ENCODE assay signal across 15 cellular contexts in genomic region chr17:50258647-50259483, GRCh38. TPM values are rescaled to one million over a fixed set of nuclear protein-coding genes. Genes with fewer than 3 reads are reported as not detected.
DNase-seq lines count a peak whose midpoint lies in the region; ATAC-seq and TF ChIP-seq lines count a peak whose summit lies in the region.
"Had no signal": no experiment of that assay in that cellular context is flagged by ENCODE, and none has a peak within 500 bp of the region (broad histone marks: within the 10 kb centered on the region; RNA-seq: fewer than 3 reads in every experiment).

No MANE protein-coding gene starts in this region.

- no peaks in the 10 kb centered on the region for H3K79me2 ChIP-seq in SK-N-SH (ENCODE audit: insufficient read depth)

- H3K4me2 ChIP-seq in SK-N-SH, result peak overlapping the region; percentile 62; the same call in 1 of the 2 replicates

- H3K4me1 ChIP-seq in SK-N-SH (ENCODE audit: control insufficient read depth in 1 of 2, insufficient read depth in 2 of 2, low read depth in 1 of 2, low read length in 1 of 2) (peaks cover 9 to 23% of the 10 kb centered on the region in 2 experiments; a peak in 3 of 4 replicates), skeletal muscle tissue (ENCODE audit: control insufficient read depth in 3 of 3, insufficient read depth in 3 of 3, low read length in 3 of 3) (peaks cover 8 to 11% (median 10%) of the 10 kb centered on the region in 3 donors)

- H3F3A ChIP-seq in SK-N-SH (replicated peaks; ENCODE audit: insufficient read depth), result peaks cover 8% of the 10 kb centered on the region

- 0 out of 2 replicates have a peak, but pooled peaks have one; percentile 10 for TF ChIP-seq CTCF in SK-N-SH (IDR thresholded peaks at IDR 0.05)

- DNase-seq in GM04504 (ENCODE audit: low read depth) (peak; percentile 64), SK-N-SH (peak; percentile 85), germinal center (ENCODE audit: low spot score) (peak; percentile 2), cortex of kidney (lab: John Stamatoyannopoulos, UW) (no peak)
- DNase-seq in activated CD8-positive, alpha-beta memory T cell treated with anti-CD3 and anti-CD28 coated beads, Interleukin-2, amount 50 U/mL, for 48 hours, result no peak
- DNase-seq: activated T-cell treated with anti-CD3 and anti-CD28 coated beads, Interleukin-2, amount 50 U/mL, for 48 hours; CD4-positive, CD25-positive, alpha-beta regulatory T cell; erythroblast; NCI-H1092 treated with DMSO at 0.1 percent for 48 hours; NCI-H526 treated with DMSO at 0.1 percent for 48 hours had no signal

- no peak overlapping the region for H3K4me3 ChIP-seq in SK-N-SH (ENCODE audit: low read depth in 2 of 2, low read length in 1 of 2)
- no peak overlapping the region for H3K4me3 ChIP-seq in skeletal muscle tissue (ENCODE audit: low read length in 3 of 3)
- H3K4me3 ChIP-seq: cardiac muscle cell had no signal

- no peak for ATAC-seq in GM19328 (IDR thresholded peaks at IDR 0.05; ENCODE audit: unreplicated experiment)
- no peak for ATAC-seq in GM21367 (IDR thresholded peaks at IDR 0.05; ENCODE audit: unreplicated experiment)

- no peaks in the 10 kb centered on the region for H4K20me1 ChIP-seq in SK-N-SH (ENCODE audit: insufficient read depth)

- no peaks in the 10 kb centered on the region for H3K27me3 ChIP-seq in SK-N-SH (ENCODE audit: insufficient read depth)
- peaks cover 4 to 12% (median 12%) of the 10 kb centered on the region in 3 donors for H3K27me3 ChIP-seq in skeletal muscle tissue (ENCODE audit: control insufficient read depth in 3 of 3, insufficient read depth in 3 of 3, low read length in 3 of 3)
- H3K27me3 ChIP-seq: cardiac muscle cell had no signal

- peak in 1 of 2 experiments; percentile 70; a peak in 1 of 4 replicates for TF ChIP-seq EP300 in SK-N-SH (IDR thresholded peaks at IDR 0.05; ENCODE audit: borderline replicate concordance in 1 of 2, low read depth in 1 of 2, low read length in 1 of 2)

- WGBS in SK-N-SH (ENCODE audit: low lambda C conversion rate), result 28% methylated on average over 14 of the region's 14 CpGs

- no peak for TF ChIP-seq RAD21 in SK-N-SH (IDR thresholded peaks at IDR 0.05; ENCODE audit: low read length)

- H3K36me3 ChIP-seq in SK-N-SH (replicated peaks in 1 of 2; ENCODE audit: control insufficient read depth in 1 of 2, insufficient read depth in 2 of 2, low read length in 1 of 2) (no peaks in the 10 kb centered on the region), skeletal muscle tissue (ENCODE audit: control insufficient read depth in 3 of 3, insufficient read depth in 3 of 3, low read length in 3 of 3) (no peaks in the 10 kb centered on the region)
- H3K36me3 ChIP-seq: cardiac muscle cell had no signal

- POLR2A ChIA-PET in SK-N-SH (lab: Yijun Ruan, JAX), result interaction anchor here (0.6 to 0.9 kb wide), 3 partner anchors 9 to 49 kb away, joined by 3 read pairs; no protein-coding TSS in a partner anchor

- no peaks in the 10 kb centered on the region for H3K9me2 ChIP-seq in SK-N-SH

- CTCF ChIA-PET in SK-N-SH (lab: Yijun Ruan, JAX), result interaction anchor here (0.6 to 6.2 kb wide), 10 partner anchors 10 to 97 kb away, joined by 3 to 47 read pairs (median 4); partner anchors contain the start of genes COL1A1 and TMEM92

- H3K27ac ChIP-seq in SK-N-SH (ENCODE audit: low read depth in 2 of 2, low read length in 1 of 2) (peak overlapping the region; percentile 3 to 44; a peak in 3 of 4 replicates), skeletal muscle tissue (ENCODE audit: low read depth, low read length) (peak overlapping the region; percentile 62)
- H3K27ac ChIP-seq: cardiac muscle cell had no signal

- H2AFZ ChIP-seq in SK-N-SH (ENCODE audit: low read depth), result peak overlapping the region; percentile 33; the same call in 1 of the 2 replicates

- H3K9ac ChIP-seq in SK-N-SH (no peak overlapping the region), skeletal muscle tissue (ENCODE audit: low read depth in 1 of 3, low read length in 3 of 3) (no peak overlapping the region)

- H3K9me3 ChIP-seq in SK-N-SH (no peaks in the 10 kb centered on the region), skeletal muscle tissue (ENCODE audit: control insufficient read depth in 3 of 3, low read length in 3 of 3) (no peaks in the 10 kb centered on the region)

TF ChIP-seq in SK-N-SH, 30 proteins besides CTCF, POLR2A, EP300 and RAD21:
- TF ChIP-seq TCF12 (IDR thresholded peaks at IDR 0.05), result peak; percentile 98
- no peak for TF ChIP-seq MXI1 (IDR thresholded peaks at IDR 0.05; ENCODE audit: low read depth, low read length)
- no peak for TF ChIP-seq USF2 (IDR thresholded peaks at IDR 0.05; ENCODE audit: borderline replicate concordance, low read depth, low read length)
- no peak for TF ChIP-seq RFX5 (IDR thresholded peaks at IDR 0.05; ENCODE audit: low read length)
- TF ChIP-seq PBX3 (IDR thresholded peaks at IDR 0.05), result 0 out of 2 replicates have a peak, but pooled peaks have one; percentile 33
- peak; percentile 66; the same call in 1 of the 2 replicates for TF ChIP-seq NFIC (IDR thresholded peaks at IDR 0.05; ENCODE audit: borderline replicate concordance)
- peak; percentile 31; the same call in 1 of the 2 replicates for TF ChIP-seq POLR2AphosphoS5 (IDR thresholded peaks at IDR 0.05; ENCODE audit: low read depth, low read length)
- TF ChIP-seq, protein P1, sequence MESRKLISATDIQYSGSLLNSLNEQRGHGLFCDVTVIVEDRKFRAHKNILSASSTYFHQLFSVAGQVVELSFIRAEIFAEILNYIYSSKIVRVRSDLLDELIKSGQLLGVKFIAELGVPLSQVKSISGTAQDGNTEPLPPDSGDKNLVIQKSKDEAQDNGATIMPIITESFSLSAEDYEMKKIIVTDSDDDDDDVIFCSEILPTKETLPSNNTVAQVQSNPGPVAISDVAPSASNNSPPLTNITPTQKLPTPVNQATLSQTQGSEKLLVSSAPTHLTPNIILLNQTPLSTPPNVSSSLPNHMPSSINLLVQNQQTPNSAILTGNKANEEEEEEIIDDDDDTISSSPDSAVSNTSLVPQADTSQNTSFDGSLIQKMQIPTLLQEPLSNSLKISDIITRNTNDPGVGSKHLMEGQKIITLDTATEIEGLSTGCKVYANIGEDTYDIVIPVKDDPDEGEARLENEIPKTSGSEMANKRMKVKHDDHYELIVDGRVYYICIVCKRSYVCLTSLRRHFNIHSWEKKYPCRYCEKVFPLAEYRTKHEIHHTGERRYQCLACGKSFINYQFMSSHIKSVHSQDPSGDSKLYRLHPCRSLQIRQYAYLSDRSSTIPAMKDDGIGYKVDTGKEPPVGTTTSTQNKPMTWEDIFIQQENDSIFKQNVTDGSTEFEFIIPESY (IDR thresholded peaks at IDR 0.05; ENCODE audit: borderline replicate concordance, low read depth), result no peak
- no peak for TF ChIP-seq FOXM1 (IDR thresholded peaks at IDR 0.05; ENCODE audit: low read depth)
- no peak for TF ChIP-seq NRF1 (IDR thresholded peaks at IDR 0.05; ENCODE audit: low read depth, low read length)
- TF ChIP-seq EZH2phosphoT487 (IDR thresholded peaks at IDR 0.05; ENCODE audit: borderline replicate concordance, low read depth), result no peak
- no peak for TF ChIP-seq ELF1 (IDR thresholded peaks at IDR 0.05)
- TF ChIP-seq CHD2 (IDR thresholded peaks at IDR 0.05; ENCODE audit: low read length, partially characterized antibody), result no peak
- TF ChIP-seq, protein P2, sequence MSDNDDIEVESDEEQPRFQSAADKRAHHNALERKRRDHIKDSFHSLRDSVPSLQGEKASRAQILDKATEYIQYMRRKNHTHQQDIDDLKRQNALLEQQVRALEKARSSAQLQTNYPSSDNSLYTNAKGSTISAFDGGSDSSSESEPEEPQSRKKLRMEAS (IDR thresholded peaks at IDR 0.05; ENCODE audit: low read depth), result no peak
- no peak; the same call in 1 of the 2 replicates for TF ChIP-seq JUND (IDR thresholded peaks at IDR 0.05)

RNA-seq across cellular contexts. Expression of gene TMEM92, which starts 15.4 kb away (rescaled TPM):
- 0.28 and 0.46 TPM in 2 replicates for polyA plus RNA-seq in SK-N-SH (2012; rRNA removed)
- polyA plus RNA-seq in SK-N-SH (2012; cell fraction: cytosol; rRNA removed), result 0.06 and 0.16 TPM in 2 replicates
- 0.15 and 0.20 TPM in 2 replicates for polyA plus RNA-seq in SK-N-SH (2012; cell fraction: nucleus; rRNA removed)
- not detected for total RNA-seq in skeletal muscle tissue
- total RNA-seq: CD4-positive, CD25-positive, alpha-beta regulatory T cell had no signal
- polyA plus RNA-seq: CD4-positive, CD25-positive, alpha-beta regulatory T cell; neural cell had no signal

RNA-seq across cellular contexts. Expression of gene COL1A1, which starts 57.4 kb away (rescaled TPM):
- 265 and 1,461 TPM in 2 replicates for polyA plus RNA-seq in SK-N-SH (2012; rRNA removed)
- 757 and 1,045 TPM in 2 replicates for polyA plus RNA-seq in SK-N-SH (2012; cell fraction: cytosol; rRNA removed)
- polyA plus RNA-seq in SK-N-SH (2012; cell fraction: nucleus; rRNA removed), result 2,732 and 4,628 TPM in 2 replicates
- total RNA-seq in skeletal muscle tissue, result 3,450 TPM
- polyA plus RNA-seq: CD4-positive, CD25-positive, alpha-beta regulatory T cell had no signal

Comparison
In these comparisons a context has a peak if more than half of its experiments do, and no peak if none do; other contexts are left out.
1. DNase-seq: peak in GM04504 (single experiment), SK-N-SH (single experiment) and germinal center (single experiment); none in cortex of kidney (single experiment) and activated CD8-positive, alpha-beta memory T cell treated with anti-CD3 and anti-CD28 coated beads, Interleukin-2, amount 50 U/mL, for 48 hours (single experiment).